In genomic region chr10:114045071-114045737, GRCh38 we compare ENCODE assay signal across 8 cellular contexts.
DNase-seq lines count a peak whose midpoint lies in the region; ATAC-seq and TF ChIP-seq lines count a peak whose summit lies in the region.

No MANE protein-coding gene starts in this region.

- H3K27ac ChIP-seq in neutrophil, result no peak overlapping the region

- no peak for ATAC-seq in GM19035 (IDR thresholded peaks at IDR 0.05; ENCODE audit: unreplicated experiment)

- H3K4me3 ChIP-seq in epithelial cell of esophagus (ENCODE audit: low read length), result no peak overlapping the region
- H3K4me3 ChIP-seq in neutrophil (ENCODE audit: low read depth in 1 of 2, low read length in 1 of 2), result peak overlapping the region; percentile 43 to 54

- no peaks in the 10 kb centered on the region for H3K9me3 ChIP-seq in neutrophil

- DNase-seq in NCI-H345 (lab: John Stamatoyannopoulos, UW) (peak; percentile 4), NCI-H345 treated with DMSO at 0.1 percent for 48 hours (lab: John Stamatoyannopoulos, UW; ENCODE audit: unreplicated experiment) (no peak), SW480 (ENCODE audit: low spot score) (peak; percentile 44), epithelial cell of esophagus (ENCODE audit: low read depth) (peak; percentile 36), OCI-M2 (lab: John Stamatoyannopoulos, UW; ENCODE audit: unreplicated experiment) (no peak), NCI-H1694 (lab: John Stamatoyannopoulos, UW) (no peak)

- H3K4me1 ChIP-seq in neutrophil (ENCODE audit: control insufficient read depth in 1 of 2, insufficient read depth in 1 of 2, low read depth in 1 of 2, low read length in 1 of 2), result peaks cover 22 to 27% of the 10 kb centered on the region in 2 experiments

- TF ChIP-seq CTCF in epithelial cell of esophagus (IDR thresholded peaks at IDR 0.05; ENCODE audit: insufficient read depth, low read depth, low read length, missing control alignments) (no peak), neutrophil (IDR thresholded peaks at IDR 0.05) (no peak)

- H3K27me3 ChIP-seq in neutrophil, result peaks cover 100% of the 10 kb centered on the region

- no peaks in the 10 kb centered on the region for H3K36me3 ChIP-seq in neutrophil

Comparison
In these comparisons a context has a peak if more than half of its experiments do, and no peak if none do; other contexts are left out.
1. DNase-seq: peak in NCI-H345 (single experiment), SW480 (single experiment) and epithelial cell of esophagus (single experiment); none in NCI-H345 treated with DMSO at 0.1 percent for 48 hours (single experiment), OCI-M2 (single experiment) and NCI-H1694 (single experiment).